In the genomic region with DNA sequence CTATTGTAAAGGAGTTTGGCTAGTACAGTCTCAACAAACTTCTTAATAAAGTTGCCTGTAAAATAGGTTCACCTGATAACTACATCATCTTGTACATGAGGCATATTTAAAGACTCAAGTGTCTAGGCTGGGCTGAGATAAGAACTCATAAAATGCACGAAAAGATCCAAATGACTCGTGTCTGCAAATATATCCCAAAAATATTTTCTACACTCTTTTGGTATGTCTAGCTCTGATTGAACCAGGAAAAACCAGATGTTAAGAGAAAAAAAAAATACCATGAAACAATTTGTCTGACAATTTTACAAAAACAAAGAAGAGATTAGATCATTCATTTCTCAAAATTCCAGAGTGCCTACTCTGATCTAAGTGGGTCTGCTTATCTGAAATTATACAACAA, we compare ENCODE assay signal across 27 cellular contexts.
"Had no signal": no experiment of that assay in that cellular context is flagged by ENCODE, and none has a peak within 500 bp of the region (broad histone marks: within the 10 kb centered on the region; RNA-seq: fewer than 3 reads in every experiment).

No MANE protein-coding gene starts in this region.

- H3K4me3 ChIP-seq: left ventricle myocardium inferior, lung, neural progenitor cell, ovary, prostate gland, spleen, suprapubic skin, thoracic aorta, tibial artery, uterus had no signal

- H3K9me3 ChIP-seq: left ventricle myocardium inferior, neutrophil, ovary, prostate gland, spleen, suprapubic skin, thoracic aorta, tibial artery, uterus had no signal

- H3K36me3 Mint-ChIP-seq: immature natural killer cell; mesothelial cell of epicardium; naive B cell; natural killer cell; neural progenitor cell; stimulated activated effector memory CD8-positive, alpha-beta T cell treated with anti-CD3 and anti-CD28 coated beads, Interleukin-12 subunit alpha, Interleukin-12 subunit beta, amount 100 ng/mL, for 72 hours had no signal

- H3K27me3 ChIP-seq: neural progenitor cell, neutrophil, ovary, spleen, suprapubic skin, tibial artery, uterus had no signal

- H3K4me3 Mint-ChIP-seq: immature natural killer cell; mesothelial cell of epicardium; naive B cell; natural killer cell; nephron progenitor cell; neural progenitor cell; stimulated activated effector memory CD8-positive, alpha-beta T cell treated with anti-CD3 and anti-CD28 coated beads, Interleukin-12 subunit alpha, Interleukin-12 subunit beta, amount 100 ng/mL, for 72 hours; stimulated activated naive CD8-positive, alpha-beta T cell treated with anti-CD3 and anti-CD28 coated beads, Interleukin-15, Interleukin-2, amounts not matched to agents 100 ng/mL and 50 ng/mL, for 24 hours had no signal

- H3K27ac ChIP-seq: left ventricle myocardium inferior, neural progenitor cell, neutrophil, ovary, prostate gland, spleen, suprapubic skin, thoracic aorta, tibial artery, uterus had no signal

- H3K27ac Mint-ChIP-seq: immature natural killer cell; mesothelial cell of epicardium; naive B cell; natural killer cell; nephron progenitor cell; neural progenitor cell; stimulated activated effector memory CD8-positive, alpha-beta T cell treated with anti-CD3 and anti-CD28 coated beads, Interleukin-12 subunit alpha, Interleukin-12 subunit beta, amount 100 ng/mL, for 72 hours; stimulated activated naive CD8-positive, alpha-beta T cell treated with anti-CD3 and anti-CD28 coated beads, Interleukin-15, Interleukin-2, amounts not matched to agents 100 ng/mL and 50 ng/mL, for 24 hours had no signal

- H3K9me3 Mint-ChIP-seq: immature natural killer cell; mesothelial cell of epicardium; nephron progenitor cell; neural progenitor cell; stimulated activated effector memory CD8-positive, alpha-beta T cell treated with anti-CD3 and anti-CD28 coated beads, Interleukin-12 subunit alpha, Interleukin-12 subunit beta, amount 100 ng/mL, for 72 hours; stimulated activated naive CD8-positive, alpha-beta T cell treated with anti-CD3 and anti-CD28 coated beads, Interleukin-15, Interleukin-2, amounts not matched to agents 100 ng/mL and 50 ng/mL, for 24 hours had no signal

- H3K4me1 Mint-ChIP-seq: immature natural killer cell; naive B cell; natural killer cell; stimulated activated effector memory CD8-positive, alpha-beta T cell treated with anti-CD3 and anti-CD28 coated beads, Interleukin-12 subunit alpha, Interleukin-12 subunit beta, amount 100 ng/mL, for 72 hours had no signal

- H3K9ac ChIP-seq: neural progenitor cell had no signal

- H3K4me1 ChIP-seq: left ventricle myocardium inferior, neural progenitor cell, prostate gland, spleen, suprapubic skin, tibial artery, uterus had no signal

- FAIRE-seq: islet of Langerhans, small intestine had no signal

- DNase-seq: hypothalamus; immature natural killer cell; left ventricle myocardium inferior; mesendoderm; naive B cell; natural killer cell; nephron progenitor cell; occipital lobe; ovary; retina; right cardiac atrium; small intestine; spleen; stimulated activated CD4-positive, alpha-beta T cell treated with anti-CD3 and anti-CD28 coated beads, Interleukin-4, amount 100 ng/mL, for 24 hours; stimulated activated naive CD4-positive, alpha-beta T cell; tibial artery; uterus had no signal

- H3K36me3 ChIP-seq: left ventricle myocardium inferior, neural progenitor cell, neutrophil, ovary, prostate gland, spleen, suprapubic skin, thoracic aorta, tibial artery, uterus had no signal
